Comparison of ENCODE assay signal across 1 cellular context in genomic region chr19:5447700-5448311, GRCh38.
TF ChIP-seq lines count a peak whose summit lies in the region.

No MANE protein-coding gene starts in this region.

TF ChIP-seq in K562, 482 proteins besides CTCF, POLR2A, EP300 and RAD21 (continued from another document):
- no peak for TF ChIP-seq MGA (IDR thresholded peaks at IDR 0.05)
- TF ChIP-seq ZNF384 (IDR thresholded peaks at IDR 0.05; ENCODE audit: low read depth, low read length) = peak; percentile 55; the same call in 1 of the 2 replicates
- no peak for TF ChIP-seq ZFP1 (CRISPR knock-in tag; IDR thresholded peaks at IDR 0.05)
- no peak for TF ChIP-seq ZBTB11 (CRISPR knock-in tag; IDR thresholded peaks at IDR 0.05)
- no peak for TF ChIP-seq MTA2 (IDR thresholded peaks at IDR 0.05; ENCODE audit: low read depth)
- no peak for TF ChIP-seq PCBP1 (IDR thresholded peaks at IDR 0.05; ENCODE audit: low read depth, low read length, poor library complexity, severe bottlenecking)
- TF ChIP-seq BHLHE40 (IDR thresholded peaks at IDR 0.05; ENCODE audit: low read length) = peak; percentile 19; the same call in 1 of the 2 replicates
- TF ChIP-seq BCOR (IDR thresholded peaks at IDR 0.05) = 0 out of 2 replicates have a peak, but pooled peaks have one; percentile 12
- TF ChIP-seq NEUROD1 (IDR thresholded peaks at IDR 0.05; ENCODE audit: borderline replicate concordance, low read depth, low read length, partially characterized antibody) = no peak
- TF ChIP-seq HNRNPUL1 (IDR thresholded peaks at IDR 0.05; ENCODE audit: low read length) = no peak
- no peak for TF ChIP-seq NFATC3 (IDR thresholded peaks at IDR 0.05)
- no peak for TF ChIP-seq CLOCK (CRISPR knock-in tag; IDR thresholded peaks at IDR 0.05; ENCODE audit: borderline replicate concordance)
- no peak for TF ChIP-seq ZNF184 (CRISPR knock-in tag; IDR thresholded peaks at IDR 0.05)
- TF ChIP-seq KLF16 (IDR thresholded peaks at IDR 0.05) = no peak
- TF ChIP-seq TEAD1 (CRISPR knock-in tag; IDR thresholded peaks at IDR 0.05) = no peak
- TF ChIP-seq KDM1A (IDR thresholded peaks at IDR 0.05) = 0 out of 4 replicates have a peak, but pooled peaks of 1 of the 2 experiments have one; percentile 37
- TF ChIP-seq BRF1 (IDR thresholded peaks at IDR 0.05; ENCODE audit: borderline replicate concordance, extremely low read depth, insufficient read length) = no peak
- no peak for TF ChIP-seq ZNF354B (CRISPR knock-in tag; IDR thresholded peaks at IDR 0.05)
